In genomic region chr6:136989591-136990578, GRCh38 we compare ENCODE assay signal across 9 cellular contexts. TPM values are rescaled to one million over a fixed set of nuclear protein-coding genes. Genes with fewer than 3 reads are reported as not detected.
DNase-seq lines count a peak whose midpoint lies in the region; ATAC-seq lines count a peak whose summit lies in the region.
"Had no signal": no experiment of that assay in that cellular context is flagged by ENCODE, and none has a peak within 500 bp of the region (broad histone marks: within the 10 kb centered on the region; RNA-seq: fewer than 3 reads in every experiment).

No MANE protein-coding gene starts in this region.

- no peaks in the 10 kb centered on the region for H3K9me3 Mint-ChIP-seq in stimulated activated naive CD8-positive, alpha-beta T cell treated with anti-CD3 and anti-CD28 coated beads, Interleukin-15, Interleukin-2, amounts not matched to agents 100 ng/mL and 50 ng/mL, for 24 hours
- H3K9me3 Mint-ChIP-seq in CD4-positive, alpha-beta memory T cell, result peaks cover 0 to 2% (median 0%) of the 10 kb centered on the region in 8 donors

- no peak overlapping the region for H3K27ac Mint-ChIP-seq in stimulated activated naive CD8-positive, alpha-beta T cell treated with anti-CD3 and anti-CD28 coated beads, Interleukin-15, Interleukin-2, amounts not matched to agents 100 ng/mL and 50 ng/mL, for 24 hours
- H3K27ac Mint-ChIP-seq in CD4-positive, alpha-beta memory T cell, result no peak overlapping the region

- intact Hi-C loops in CD4-positive, alpha-beta memory T cell (cut with micrococcal nuclease), result no loop called here

- peak overlapping the region; percentile 24 for H3K4me3 Mint-ChIP-seq in stimulated activated naive CD8-positive, alpha-beta T cell treated with anti-CD3 and anti-CD28 coated beads, Interleukin-15, Interleukin-2, amounts not matched to agents 100 ng/mL and 50 ng/mL, for 24 hours
- peak overlapping the region in 3 of 8 donors; percentile 11 to 41 (median 22) for H3K4me3 Mint-ChIP-seq in CD4-positive, alpha-beta memory T cell

- DNase-seq in astrocyte of the hippocampus (ENCODE audit: low read depth, low spot score), result peak; percentile 28
- peak; percentile 72 for DNase-seq in islet precursor cell
- DNase-seq in CD4-positive, alpha-beta memory T cell, result no peak
- no peak for DNase-seq in cortex of kidney (lab: John Stamatoyannopoulos, UW)

- CTCF ChIA-PET in CD4-positive, alpha-beta memory T cell (lab: Charles Lee; ENCODE audit: partially characterized antibody), result interaction anchor here (1.0 kb wide), 1 partner anchor 18 kb away, joined by 3 read pairs; no protein-coding TSS in a partner anchor

- ATAC-seq in HG02938 (IDR thresholded peaks at IDR 0.05; ENCODE audit: unreplicated experiment), result no peak
- ATAC-seq in HG02759 (IDR thresholded peaks at IDR 0.05; ENCODE audit: unreplicated experiment), result no peak

- no peaks in the 10 kb centered on the region for H3K27me3 ChIP-seq in HUES64 (ENCODE audit: insufficient read depth, low read length)
- peaks cover 24% of the 10 kb centered on the region for H3K27me3 ChIP-seq in CD4-positive, alpha-beta memory T cell (ENCODE audit: insufficient read depth, low read length)

- peaks cover 23% of the 10 kb centered on the region for H3K4me1 ChIP-seq in HUES64 (ENCODE audit: insufficient read depth, low read length)
- peaks cover 8% of the 10 kb centered on the region for H3K4me1 ChIP-seq in CD4-positive, alpha-beta memory T cell (ENCODE audit: insufficient read depth, low read length)

- peaks cover 4% of the 10 kb centered on the region for H3K4me1 Mint-ChIP-seq in stimulated activated naive CD8-positive, alpha-beta T cell treated with anti-CD3 and anti-CD28 coated beads, Interleukin-15, Interleukin-2, amounts not matched to agents 100 ng/mL and 50 ng/mL, for 24 hours (ENCODE audit: low read depth)
- H3K4me1 Mint-ChIP-seq in CD4-positive, alpha-beta memory T cell, result peaks cover 0 to 18% (median 6%) of the 10 kb centered on the region in 4 donors

- POLR2A ChIA-PET in CD4-positive, alpha-beta memory T cell (lab: Charles Lee; ENCODE audit: partially characterized antibody), result no interaction called here

- H3K27ac ChIP-seq in HUES64 (ENCODE audit: low read depth, low read length), result peak overlapping the region; percentile 63
- H3K27ac ChIP-seq in CD4-positive, alpha-beta memory T cell (ENCODE audit: low read depth, low read length), result no peak overlapping the region
- H3K27ac ChIP-seq: adrenal gland had no signal

- peaks cover 65% of the 10 kb centered on the region for H3K27me3 Mint-ChIP-seq in stimulated activated naive CD8-positive, alpha-beta T cell treated with anti-CD3 and anti-CD28 coated beads, Interleukin-15, Interleukin-2, amounts not matched to agents 100 ng/mL and 50 ng/mL, for 24 hours
- peaks cover 43 to 46% of the 10 kb centered on the region in 2 donors for H3K27me3 Mint-ChIP-seq in CD4-positive, alpha-beta memory T cell

- peak overlapping the region; percentile 69 for H3K9ac ChIP-seq in HUES64 (ENCODE audit: low read depth, low read length)

- H3K9me3 ChIP-seq in HUES64 (ENCODE audit: insufficient read depth, low read depth, low read length), result no peaks in the 10 kb centered on the region
- no peaks in the 10 kb centered on the region for H3K9me3 ChIP-seq in CD4-positive, alpha-beta memory T cell (ENCODE audit: control insufficient read depth in 1 of 2, low read length in 2 of 2)
- H3K9me3 ChIP-seq: adrenal gland had no signal

- H3K36me3 ChIP-seq in HUES64 (ENCODE audit: insufficient read depth, low read length), result no peaks in the 10 kb centered on the region
- no peaks in the 10 kb centered on the region for H3K36me3 ChIP-seq in CD4-positive, alpha-beta memory T cell (ENCODE audit: insufficient read depth, low read length)
- H3K36me3 ChIP-seq: adrenal gland had no signal

- no peaks in the 10 kb centered on the region for H3K36me3 Mint-ChIP-seq in stimulated activated naive CD8-positive, alpha-beta T cell treated with anti-CD3 and anti-CD28 coated beads, Interleukin-15, Interleukin-2, amounts not matched to agents 100 ng/mL and 50 ng/mL, for 24 hours (ENCODE audit: low read depth)
- no peaks in the 10 kb centered on the region for H3K36me3 Mint-ChIP-seq in CD4-positive, alpha-beta memory T cell

- WGBS in HUES64, result 2% methylated on average over 44 of the region's 44 CpGs

- peak overlapping the region; percentile 67 for H3K4me3 ChIP-seq in HUES64 (ENCODE audit: low read length)
- no peak overlapping the region for H3K4me3 ChIP-seq in CD4-positive, alpha-beta memory T cell (ENCODE audit: low read length in 2 of 2)

RNA-seq across cellular contexts. Expression of gene IL20RA, which starts 54.9 kb away (rescaled TPM):
- polyA plus RNA-seq in HUES64 (2013, experiment 1 of 2), result 0.70 TPM
- polyA plus RNA-seq in HUES64 (2013, experiment 2 of 2), result 0.95 TPM
- total RNA-seq in CD4-positive, alpha-beta memory T cell, result not detected
- not detected for polyA plus RNA-seq in CD4-positive, alpha-beta memory T cell

Comparison
In these comparisons a context has a peak if more than half of its experiments do, and no peak if none do; other contexts are left out.
1. DNase-seq: peak in astrocyte of the hippocampus (single experiment) and islet precursor cell (single experiment); none in CD4-positive, alpha-beta memory T cell (0 of 5) and cortex of kidney (single experiment).